ENCODE assay signal across 14 cellular contexts in genomic region chr15:26890988-26891387, GRCh38. TPM values are rescaled to one million over a fixed set of nuclear protein-coding genes. Genes with fewer than 3 reads are reported as not detected.
DNase-seq lines count a peak whose midpoint lies in the region; ATAC-seq and TF ChIP-seq lines count a peak whose summit lies in the region.
"Had no signal": no experiment of that assay in that cellular context is flagged by ENCODE, and none has a peak within 500 bp of the region (broad histone marks: within the 10 kb centered on the region; RNA-seq: fewer than 3 reads in every experiment).

No MANE protein-coding gene starts in this region.

- peaks cover 2% of the 10 kb centered on the region for H3K4me1 Mint-ChIP-seq in glutamatergic neuron (ENCODE audit: low read depth, unreplicated experiment)

- intact Hi-C loops in PC-3 (cut with micrococcal nuclease), result no loop called here

- H3K4me2 ChIP-seq in PC-3 (ENCODE audit: low read length) (peak overlapping the region; percentile 94), osteoblast (ENCODE audit: insufficient read depth, low read length) (peak overlapping the region; percentile 86)

- H3K79me2 ChIP-seq in PC-3 (ENCODE audit: low read length) (no peaks in the 10 kb centered on the region), osteoblast (ENCODE audit: insufficient read depth, low read length) (no peaks in the 10 kb centered on the region)

- H3K4me3 Mint-ChIP-seq in glutamatergic neuron (ENCODE audit: unreplicated experiment), result no peak overlapping the region
- H3K4me3 Mint-ChIP-seq: CD4-positive, alpha-beta T cell; GM23338 had no signal

- H3K4me3 ChIP-seq in PC-3 (ENCODE audit: low read length), result no peak overlapping the region
- H3K4me3 ChIP-seq in osteoblast (ENCODE audit: insufficient read depth, low read length), result no peak overlapping the region
- H3K4me3 ChIP-seq: GM23338, K562 had no signal

- H3F3A ChIP-seq in PC-3 (ENCODE audit: low read length, unreplicated experiment), result no peaks in the 10 kb centered on the region

- BruUV-seq in PC-3 (replicated peaks; lab: Mats Ljungman, UMichigan), result no TSS peak

- H3K36me3 ChIP-seq in PC-3 (ENCODE audit: low read depth, low read length) (no peaks in the 10 kb centered on the region), osteoblast (ENCODE audit: insufficient read depth, low read length) (no peaks in the 10 kb centered on the region)

- H3K9me2 ChIP-seq in PC-3 (replicated peaks; ENCODE audit: low read length), result no peaks in the 10 kb centered on the region

- H3K27me3 ChIP-seq in PC-3 (ENCODE audit: low read length) (no peaks in the 10 kb centered on the region), osteoblast (ENCODE audit: insufficient read depth, low read length) (no peaks in the 10 kb centered on the region)

- H3K4me1 ChIP-seq in PC-3 (ENCODE audit: insufficient read depth, low read length) (peaks cover 10% of the 10 kb centered on the region; the same call in 1 of the 2 replicates), osteoblast (ENCODE audit: insufficient read depth, low read length) (peaks cover 8% of the 10 kb centered on the region)
- H3K4me1 ChIP-seq: Caco-2 had no signal

- H3K9me3 ChIP-seq in PC-3 (ENCODE audit: low read length), result no peaks in the 10 kb centered on the region
- H3K9me3 ChIP-seq in osteoblast (ENCODE audit: low read depth, low read length), result no peaks in the 10 kb centered on the region

- H4K20me1 ChIP-seq in PC-3 (ENCODE audit: low read length), result no peaks in the 10 kb centered on the region
- no peaks in the 10 kb centered on the region for H4K20me1 ChIP-seq in osteoblast (ENCODE audit: insufficient read depth, low read length)

- DNase-seq in GM20000 (ENCODE audit: low spot score) (peak; percentile 8), PC-3 (no peak), osteoblast (ENCODE audit: insufficient read length, low spot score, missing footprints) (no peak), activated gamma-delta T cell treated with Interleukin-2 at 50 U/mL for 16 hours (no peak), glutamatergic neuron (no peak), iPS-NIHi7 (ENCODE audit: extremely low spot score) (no peak), cerebellar nuclear complex (lab: John Stamatoyannopoulos, UW) (no peak)
- DNase-seq: CD4-positive, alpha-beta T cell had no signal

- no peak overlapping the region for H3K9ac ChIP-seq in PC-3 (ENCODE audit: low read length)

- H3K36me3 Mint-ChIP-seq in glutamatergic neuron (ENCODE audit: unreplicated experiment), result peaks cover 16% of the 10 kb centered on the region

- CTCF ChIA-PET in PC-3 (lab: Charles Lee), result interaction anchor here (0.6 to 1.0 kb wide), 2 partner anchors 929 to 1208 kb away, joined by 3 to 4 read pairs; no protein-coding TSS in a partner anchor

- peaks cover 11% of the 10 kb centered on the region for H3K27me3 Mint-ChIP-seq in glutamatergic neuron (ENCODE audit: unreplicated experiment)

- TF ChIP-seq CTCF in GM20000 (IDR thresholded peaks at IDR 0.05; ENCODE audit: extremely low read depth, missing control alignments), result no peak
- TF ChIP-seq CTCF in PC-3 (conservative IDR thresholded peaks at IDR 0.05; ENCODE audit: low read depth, low read length), result no peak
- no peak for TF ChIP-seq CTCF in osteoblast (IDR thresholded peaks at IDR 0.05; ENCODE audit: extremely low read depth, low read depth, low read length)
- no peak for TF ChIP-seq CTCF in glutamatergic neuron (IDR thresholded peaks at IDR 0.05; ENCODE audit: partially characterized antibody, unreplicated experiment)

- H2AFZ ChIP-seq in PC-3 (ENCODE audit: low read length), result peak overlapping the region; percentile 79
- H2AFZ ChIP-seq in osteoblast (ENCODE audit: low read length), result peak overlapping the region; percentile 90

- H3K27ac ChIP-seq in PC-3 (ENCODE audit: low read length), result no peak overlapping the region
- H3K27ac ChIP-seq in osteoblast (ENCODE audit: low read depth, low read length), result no peak overlapping the region
- H3K27ac ChIP-seq: C4-2B had no signal

- POLR2A ChIA-PET in PC-3 (lab: Charles Lee; ENCODE audit: unreplicated experiment), result no interaction called here

- H3K9me3 Mint-ChIP-seq in glutamatergic neuron (ENCODE audit: unreplicated experiment), result peaks cover 11% of the 10 kb centered on the region

- ATAC-seq in PC-3, result no peak
- ATAC-seq: HCT116 had no signal

- no peak overlapping the region for H3K27ac Mint-ChIP-seq in glutamatergic neuron (ENCODE audit: unreplicated experiment)
- H3K27ac Mint-ChIP-seq: CD4-positive, alpha-beta T cell; GM23338; HFFc6 had no signal

RNA-seq across cellular contexts. Expression of gene GABRA5, which starts 24.1 kb away (rescaled TPM):
- total RNA-seq in PC-3 (2014; rRNA removed), result not detected in 2 replicates
- not detected in 2 replicates for total RNA-seq in osteoblast
- total RNA-seq in glutamatergic neuron (ENCODE audit: unreplicated experiment), result 1.1 TPM
- total RNA-seq: Caco-2; CD4-positive, alpha-beta T cell; K562 had no signal
